1 cellular context compared by ENCODE assay signal in genomic region chr4:69957209-69957608, GRCh38.
TF ChIP-seq lines count a peak whose summit lies in the region.

No MANE protein-coding gene starts in this region.

TF ChIP-seq in WTC11, 78 proteins besides CTCF, POLR2A, EP300 and RAD21 (continued from another document):
- TF ChIP-seq ARID4B (CRISPR knock-in tag; IDR thresholded peaks at IDR 0.05; ENCODE audit: borderline replicate concordance): no peak
- no peak for TF ChIP-seq GTF2I (CRISPR knock-in tag; conservative IDR thresholded peaks at IDR 0.05)
- no peak for TF ChIP-seq MXD4 (CRISPR knock-in tag; IDR thresholded peaks at IDR 0.05; ENCODE audit: borderline replicate concordance)
- TF ChIP-seq ZNF423 (CRISPR knock-in tag; IDR thresholded peaks at IDR 0.05): no peak
TF ChIP-seq in WTC11: peak in this region for 0.
